1 cellular context compared by ENCODE assay signal in the genomic region with DNA sequence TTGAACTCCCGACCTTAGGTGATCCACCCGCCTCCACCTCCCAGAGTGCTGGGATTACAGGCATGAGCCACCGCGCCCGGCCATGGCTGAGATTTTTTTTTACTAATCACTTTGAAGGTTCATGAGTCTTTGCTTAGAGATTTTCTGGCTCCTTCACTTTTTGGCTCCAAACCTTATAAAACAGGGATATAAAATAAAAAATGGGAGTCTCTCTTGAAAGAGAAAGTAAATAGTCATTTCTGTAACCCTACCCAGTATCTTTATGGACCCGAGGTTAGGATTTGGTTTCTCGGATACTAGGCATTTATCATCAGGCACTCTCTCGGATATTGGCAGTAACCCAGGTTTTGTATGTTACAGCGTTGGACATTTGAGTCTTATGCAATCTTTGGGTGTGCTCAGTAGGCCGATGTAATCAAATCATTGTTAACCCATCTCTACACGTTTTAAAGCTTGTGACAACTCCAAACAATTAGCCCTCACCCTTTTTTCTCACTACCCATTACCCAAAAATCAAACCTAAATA.
TF ChIP-seq lines count a peak whose summit lies in the region.

No MANE protein-coding gene starts in this region.

TF ChIP-seq in Ishikawa, 13 proteins besides CTCF, POLR2A, EP300 and RAD21 (continued from another document):
- TF ChIP-seq REST (IDR thresholded peaks at IDR 0.05; ENCODE audit: low read depth) (no peak), ZBTB7A (IDR thresholded peaks at IDR 0.05; ENCODE audit: low read depth) (no peak)
